1 cellular context compared by ENCODE assay signal in the genomic region with DNA sequence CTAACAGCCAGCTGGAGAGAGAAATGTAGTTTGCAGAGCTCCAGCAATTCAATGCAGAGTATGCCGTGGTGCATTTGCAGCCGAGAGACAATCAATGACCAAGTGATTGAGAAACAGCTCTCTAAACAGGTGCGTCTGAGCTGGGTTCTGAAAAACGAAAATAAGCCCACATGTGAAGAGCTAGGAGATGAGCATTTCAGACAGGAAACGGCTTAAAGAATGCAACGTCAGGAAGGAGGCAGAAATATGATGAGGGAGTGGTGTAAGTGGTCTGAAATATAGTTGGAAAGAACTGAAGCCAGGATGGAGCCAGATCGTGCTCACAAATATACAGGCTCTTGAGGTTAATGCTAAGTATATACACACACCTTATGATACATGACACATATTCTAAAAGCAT.
TF ChIP-seq lines count a peak whose summit lies in the region.

No MANE protein-coding gene starts in this region.

TF ChIP-seq in IMR-90, 13 proteins besides CTCF, POLR2A, EP300 and RAD21:
- TF ChIP-seq, protein P1, sequence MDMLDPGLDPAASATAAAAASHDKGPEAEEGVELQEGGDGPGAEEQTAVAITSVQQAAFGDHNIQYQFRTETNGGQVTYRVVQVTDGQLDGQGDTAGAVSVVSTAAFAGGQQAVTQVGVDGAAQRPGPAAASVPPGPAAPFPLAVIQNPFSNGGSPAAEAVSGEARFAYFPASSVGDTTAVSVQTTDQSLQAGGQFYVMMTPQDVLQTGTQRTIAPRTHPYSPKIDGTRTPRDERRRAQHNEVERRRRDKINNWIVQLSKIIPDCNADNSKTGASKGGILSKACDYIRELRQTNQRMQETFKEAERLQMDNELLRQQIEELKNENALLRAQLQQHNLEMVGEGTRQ (IDR thresholded peaks at IDR 0.05; ENCODE audit: low read depth, low read length): no peak
- TF ChIP-seq, protein P2, sequence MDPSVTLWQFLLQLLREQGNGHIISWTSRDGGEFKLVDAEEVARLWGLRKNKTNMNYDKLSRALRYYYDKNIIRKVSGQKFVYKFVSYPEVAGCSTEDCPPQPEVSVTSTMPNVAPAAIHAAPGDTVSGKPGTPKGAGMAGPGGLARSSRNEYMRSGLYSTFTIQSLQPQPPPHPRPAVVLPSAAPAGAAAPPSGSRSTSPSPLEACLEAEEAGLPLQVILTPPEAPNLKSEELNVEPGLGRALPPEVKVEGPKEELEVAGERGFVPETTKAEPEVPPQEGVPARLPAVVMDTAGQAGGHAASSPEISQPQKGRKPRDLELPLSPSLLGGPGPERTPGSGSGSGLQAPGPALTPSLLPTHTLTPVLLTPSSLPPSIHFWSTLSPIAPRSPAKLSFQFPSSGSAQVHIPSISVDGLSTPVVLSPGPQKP (IDR thresholded peaks at IDR 0.05; ENCODE audit: borderline replicate concordance, low read depth, low read length): no peak
- TF ChIP-seq RCOR1 (IDR thresholded peaks at IDR 0.05; ENCODE audit: insufficient replicate concordance, low read length): no peak
- no peak for TF ChIP-seq CHD1 (IDR thresholded peaks at IDR 0.05; ENCODE audit: low read depth, low read length)
- no peak for TF ChIP-seq FOS (IDR thresholded peaks at IDR 0.05; ENCODE audit: low read depth, low read length)
- no peak for TF ChIP-seq CEBPB (IDR thresholded peaks at IDR 0.05; ENCODE audit: low read depth, low read length)
- no peak for TF ChIP-seq MAFK (IDR thresholded peaks at IDR 0.05; ENCODE audit: low read depth, low read length)
- TF ChIP-seq SMC3 (IDR thresholded peaks at IDR 0.05; ENCODE audit: low read depth, low read length): no peak
- no peak for TF ChIP-seq MAZ (IDR thresholded peaks at IDR 0.05; ENCODE audit: borderline replicate concordance, low read depth, low read length)
- TF ChIP-seq BHLHE40 (IDR thresholded peaks at IDR 0.05; ENCODE audit: low read depth, low read length): no peak
- no peak for TF ChIP-seq NFE2L2 (IDR thresholded peaks at IDR 0.05; ENCODE audit: low read depth, low read length)
- no peak for TF ChIP-seq RFX5 (IDR thresholded peaks at IDR 0.05; ENCODE audit: low read depth, low read length)
- TF ChIP-seq MXI1 (IDR thresholded peaks at IDR 0.05; ENCODE audit: borderline replicate concordance, low read depth, low read length): no peak
